In the genomic region with DNA sequence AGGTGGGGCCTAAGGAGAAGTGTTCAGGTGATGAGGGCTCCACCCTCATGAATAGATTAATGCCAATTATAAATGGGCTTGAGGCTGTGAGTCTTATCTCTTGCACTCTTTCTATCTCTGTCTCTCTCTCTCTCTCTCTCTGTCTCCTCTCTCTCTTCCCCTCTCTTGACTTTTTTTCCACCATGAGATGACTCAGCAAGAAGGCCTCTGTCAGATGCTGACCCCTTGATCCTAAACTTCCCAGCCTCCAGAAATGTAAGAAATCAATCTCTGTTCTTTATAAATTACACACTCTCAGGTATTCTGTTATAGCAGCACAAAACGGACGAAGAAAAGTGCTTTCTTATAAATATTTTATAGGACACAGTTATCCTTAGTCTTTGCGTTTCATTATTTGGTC, we compare ENCODE assay signal across 23 cellular contexts.
DNase-seq lines count a peak whose midpoint lies in the region; ATAC-seq and TF ChIP-seq lines count a peak whose summit lies in the region.
"Had no signal": no experiment of that assay in that cellular context is flagged by ENCODE, and none has a peak within 500 bp of the region (broad histone marks: within the 10 kb centered on the region; RNA-seq: fewer than 3 reads in every experiment).

No MANE protein-coding gene starts in this region.

- H3K4me1 Mint-ChIP-seq in chondrocyte (ENCODE audit: low read depth): peaks cover 27% of the 10 kb centered on the region
- H3K4me1 Mint-ChIP-seq: CD4-positive, CD25-positive, alpha-beta regulatory T cell had no signal

- no peaks in the 10 kb centered on the region for H3K27me3 Mint-ChIP-seq in chondrocyte (ENCODE audit: low read depth)
- H3K27me3 Mint-ChIP-seq: CD4-positive, CD25-positive, alpha-beta regulatory T cell had no signal

- H3K4me3 ChIP-seq in IMR-90 (ENCODE audit: insufficient read depth, low read depth, low read length) (no peak overlapping the region), choroid plexus epithelial cell (ENCODE audit: low read depth, low read length) (no peak overlapping the region), lower lobe of right lung (no peak overlapping the region)
- H3K4me3 ChIP-seq: BLaER1, PC-9, SJSA1 had no signal

- H3K23ac ChIP-seq in IMR-90 (ENCODE audit: low read depth, low read length): no peak overlapping the region

- TF ChIP-seq POLR2A in IMR-90 (IDR thresholded peaks at IDR 0.05; ENCODE audit: low read depth, low read length): no peak

- CTCF ChIA-PET in IMR-90 (lab: Yijun Ruan, JAX): no interaction called here

- no peak overlapping the region for H3K56ac ChIP-seq in IMR-90 (ENCODE audit: extremely low read depth, insufficient read depth, low read length)

- no peaks in the 10 kb centered on the region for H4K20me1 ChIP-seq in IMR-90 (ENCODE audit: insufficient read depth, low read length)
- H4K20me1 ChIP-seq: BLaER1 had no signal

- POLR2A ChIA-PET in IMR-90 (lab: Charles Lee; ENCODE audit: unreplicated experiment): no interaction called here

- 0 out of 2 replicates have a peak, but pooled peaks cover 2% of the 10 kb centered on the region for H3K9me3 ChIP-seq in IMR-90 (ENCODE audit: control insufficient read depth, insufficient read depth, low read length)
- no peaks in the 10 kb centered on the region for H3K9me3 ChIP-seq in lower lobe of right lung
- H3K9me3 ChIP-seq: BLaER1, SJSA1 had no signal

- H4K5ac ChIP-seq in IMR-90 (ENCODE audit: low read depth, low read length): no peak overlapping the region

- H3K27ac Mint-ChIP-seq in chondrocyte (ENCODE audit: unreplicated experiment): no peak overlapping the region
- H3K27ac Mint-ChIP-seq: CD4-positive, CD25-positive, alpha-beta regulatory T cell had no signal

- no peak for TF ChIP-seq RAD21 in IMR-90 (IDR thresholded peaks at IDR 0.05; ENCODE audit: low read length)

- ATAC-seq in IMR-90 (ENCODE audit: low read depth) (no peak), GM18858 (IDR thresholded peaks at IDR 0.05; ENCODE audit: unreplicated experiment) (no peak), lower lobe of right lung (no peak)

- H4K91ac ChIP-seq in IMR-90 (ENCODE audit: insufficient read depth, low read depth, low read length): no peak overlapping the region

- intact Hi-C loops in IMR-90 (cut with micrococcal nuclease) (no loop called here), lower lobe of right lung (cut with DNase I) (no loop called here)

- no peak overlapping the region for H2BK20ac ChIP-seq in IMR-90 (ENCODE audit: low read depth, low read length)

- no peak overlapping the region for H3K4me2 ChIP-seq in IMR-90 (ENCODE audit: low read depth, low read length)
- H3K4me2 ChIP-seq: BLaER1, PC-9 had no signal

- H3K36me3 ChIP-seq in IMR-90 (ENCODE audit: control insufficient read depth, insufficient read depth, low read length) (no peaks in the 10 kb centered on the region), lower lobe of right lung (no peaks in the 10 kb centered on the region)
- H3K36me3 ChIP-seq: BLaER1, SJSA1 had no signal

- no peak overlapping the region for H4K8ac ChIP-seq in IMR-90 (ENCODE audit: low read depth in 2 of 2, low read length in 2 of 2)

- H3K27ac ChIP-seq in IMR-90 (ENCODE audit: insufficient read depth, low read length): no peak overlapping the region
- no peak overlapping the region for H3K27ac ChIP-seq in lower lobe of right lung
- H3K27ac ChIP-seq: 22Rv1, BLaER1, HL-60, PC-9, SJSA1 had no signal

- H3K18ac ChIP-seq in IMR-90 (ENCODE audit: low read depth, low read length): no peak overlapping the region

- peaks cover 1% of the 10 kb centered on the region for H3K9me3 Mint-ChIP-seq in chondrocyte (ENCODE audit: low read depth)

- DNase-seq in A172 (ENCODE audit: low spot score) (peak; percentile 27), IMR-90 (no peak), choroid plexus epithelial cell (ENCODE audit: low read depth) (peak; percentile 5), iris pigment epithelial cell (ENCODE audit: low read depth) (peak; percentile 11), 8988T (no peak), lower lobe of right lung (no peak), chondrocyte (ENCODE audit: low spot score) (no peak)
- DNase-seq: CD4-positive, CD25-positive, alpha-beta regulatory T cell; Karpas-422; NCI-H1092 treated with DMSO at 0.1 percent for 48 hours; NCI-H1436; NCI-H187; NCI-H2171 treated with DMSO at 0.1 percent for 48 hours; NCI-H446; NCI-H526; PC-9; Right ventricle myocardium superior; RPMI8226 had no signal

- H3K36me3 Mint-ChIP-seq in chondrocyte (ENCODE audit: low read depth): no peaks in the 10 kb centered on the region
- H3K36me3 Mint-ChIP-seq: CD4-positive, CD25-positive, alpha-beta regulatory T cell had no signal

- no peak overlapping the region for H2BK15ac ChIP-seq in IMR-90 (ENCODE audit: low read depth, low read length)

- no peak overlapping the region for H3K4me3 Mint-ChIP-seq in chondrocyte (ENCODE audit: unreplicated experiment)
- H3K4me3 Mint-ChIP-seq: CD4-positive, CD25-positive, alpha-beta regulatory T cell had no signal

- H2AK9ac ChIP-seq in IMR-90 (replicated peaks; ENCODE audit: low read depth, low read length, poor library complexity): no peak overlapping the region

- H3K79me1 ChIP-seq in IMR-90 (ENCODE audit: low read depth in 1 of 2, low read length in 2 of 2): no peaks in the 10 kb centered on the region

- in situ Hi-C loops in IMR-90 (cut with MboI; ENCODE audit: low sequenced_read_pairs): no loop called here

- no peak for TF ChIP-seq CTCF in IMR-90 (conservative IDR thresholded peaks at IDR 0.05; ENCODE audit: low read depth, low read length)
- no peak for TF ChIP-seq CTCF in choroid plexus epithelial cell (conservative IDR thresholded peaks at IDR 0.05; ENCODE audit: low read depth, low read length)
- no peak for TF ChIP-seq CTCF in lower lobe of right lung (IDR thresholded peaks at IDR 0.05)
- TF ChIP-seq CTCF in chondrocyte (IDR thresholded peaks at IDR 0.05): no peak

- no peaks in the 10 kb centered on the region for H3K9me1 ChIP-seq in IMR-90 (ENCODE audit: insufficient read depth, low read length)

- no peaks in the 10 kb centered on the region; the same call in 1 of the 2 replicates for H3K27me3 ChIP-seq in IMR-90 (ENCODE audit: control insufficient read depth, insufficient read depth, low read length)
- H3K27me3 ChIP-seq in lower lobe of right lung (ENCODE audit: low read depth): no peaks in the 10 kb centered on the region
- H3K27me3 ChIP-seq: BLaER1, SJSA1 had no signal

- H3K14ac ChIP-seq in IMR-90 (replicated peaks; ENCODE audit: low read depth, low read length): no peak overlapping the region

- H2AK5ac ChIP-seq in IMR-90 (ENCODE audit: low read depth, low read length): no peak overlapping the region

- no peaks in the 10 kb centered on the region; the same call in 1 of the 2 replicates for H3K4me1 ChIP-seq in IMR-90 (ENCODE audit: control insufficient read depth, insufficient read depth, low read length)
- H3K4me1 ChIP-seq in lower lobe of right lung: no peaks in the 10 kb centered on the region
- H3K4me1 ChIP-seq: BLaER1, SJSA1 had no signal

- no peak overlapping the region for H3K4ac ChIP-seq in IMR-90 (ENCODE audit: low read depth, low read length)

- no peak overlapping the region for H3K9ac ChIP-seq in IMR-90 (ENCODE audit: low read depth, low read length)
- H3K9ac ChIP-seq: BLaER1 had no signal

- dilution Hi-C loops in IMR-90 (cut with HindIII; ENCODE audit: low sequenced_read_pairs, unreplicated experiment): no loop called here

- no peak overlapping the region for H2AFZ ChIP-seq in IMR-90 (replicated peaks; ENCODE audit: low read length, poor library complexity)
- H2AFZ ChIP-seq: PC-9 had no signal

- no peak overlapping the region for H2BK120ac ChIP-seq in IMR-90 (ENCODE audit: low read depth, low read length)

- H2BK5ac ChIP-seq in IMR-90 (ENCODE audit: low read depth, low read length, poor library complexity, severe bottlenecking): no peak overlapping the region

- no CpG with 5 or more reads among the region's 3 CpGs for WGBS in IMR-90 (ENCODE audit: extremely low coverage in 2 of 2, insufficient read length in 1 of 2), 2 experiments

- no TSS peak for BruUV-seq in IMR-90 (replicated peaks; lab: Mats Ljungman, UMichigan)

TF ChIP-seq in IMR-90, 13 proteins besides CTCF, POLR2A, EP300 and RAD21:
- TF ChIP-seq CHD1 (IDR thresholded peaks at IDR 0.05; ENCODE audit: low read depth, low read length): no peak
- TF ChIP-seq NFE2L2 (IDR thresholded peaks at IDR 0.05; ENCODE audit: low read depth, low read length): peak; percentile 14; the same call in 1 of the 2 replicates
TF ChIP-seq in IMR-90: peak in this region for 1.

Comparison
In these comparisons a context has a peak if more than half of its experiments do, and no peak if none do; other contexts are left out.
1. DNase-seq: peak in A172 (single experiment), choroid plexus epithelial cell (single experiment) and iris pigment epithelial cell (single experiment); none in IMR-90 (single experiment), 8988T (single experiment), lower lobe of right lung (single experiment) and chondrocyte (single experiment).